In the genomic region with DNA sequence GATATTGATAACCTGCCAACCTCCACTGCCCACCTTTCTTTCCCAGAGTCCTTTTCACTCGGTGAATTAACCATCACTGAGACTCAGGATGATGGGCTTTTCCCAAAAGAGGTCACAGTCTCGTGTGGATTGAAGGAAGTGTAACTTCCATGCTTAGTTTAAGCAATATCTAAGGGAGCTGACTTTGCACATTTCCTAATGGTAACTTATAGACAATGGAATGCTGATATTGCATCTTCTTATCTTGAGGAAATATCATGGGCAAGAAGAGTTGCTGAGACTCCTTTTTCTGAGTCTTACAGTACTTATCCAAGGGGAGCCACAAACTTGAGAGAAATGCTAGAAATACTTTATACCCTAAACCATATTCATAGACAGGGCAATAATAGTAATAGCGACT, we compare ENCODE assay signal across 3 cellular contexts.
A peak's percentile ranks its signal among the peaks of the same experiment; 100 is the strongest.
TF ChIP-seq lines count a peak whose summit lies in the region.

No MANE protein-coding gene starts in this region.

TF ChIP-seq in HepG2, 621 proteins besides CTCF, POLR2A, EP300 and RAD21 (continues in another document):
- no peak for TF ChIP-seq RFX5 (IDR thresholded peaks at IDR 0.05; ENCODE audit: low read depth, low read length)
- TF ChIP-seq ZNF510 (CRISPR knock-in tag; IDR thresholded peaks at IDR 0.05; ENCODE audit: low read depth) = no peak
- TF ChIP-seq MAFK (conservative IDR thresholded peaks at IDR 0.05 in 1 of 2, IDR thresholded peaks at IDR 0.05 in 1 of 2; ENCODE audit: low read length in 2 of 2) = peak; percentile 74 to 83
- TF ChIP-seq, protein P1, sequence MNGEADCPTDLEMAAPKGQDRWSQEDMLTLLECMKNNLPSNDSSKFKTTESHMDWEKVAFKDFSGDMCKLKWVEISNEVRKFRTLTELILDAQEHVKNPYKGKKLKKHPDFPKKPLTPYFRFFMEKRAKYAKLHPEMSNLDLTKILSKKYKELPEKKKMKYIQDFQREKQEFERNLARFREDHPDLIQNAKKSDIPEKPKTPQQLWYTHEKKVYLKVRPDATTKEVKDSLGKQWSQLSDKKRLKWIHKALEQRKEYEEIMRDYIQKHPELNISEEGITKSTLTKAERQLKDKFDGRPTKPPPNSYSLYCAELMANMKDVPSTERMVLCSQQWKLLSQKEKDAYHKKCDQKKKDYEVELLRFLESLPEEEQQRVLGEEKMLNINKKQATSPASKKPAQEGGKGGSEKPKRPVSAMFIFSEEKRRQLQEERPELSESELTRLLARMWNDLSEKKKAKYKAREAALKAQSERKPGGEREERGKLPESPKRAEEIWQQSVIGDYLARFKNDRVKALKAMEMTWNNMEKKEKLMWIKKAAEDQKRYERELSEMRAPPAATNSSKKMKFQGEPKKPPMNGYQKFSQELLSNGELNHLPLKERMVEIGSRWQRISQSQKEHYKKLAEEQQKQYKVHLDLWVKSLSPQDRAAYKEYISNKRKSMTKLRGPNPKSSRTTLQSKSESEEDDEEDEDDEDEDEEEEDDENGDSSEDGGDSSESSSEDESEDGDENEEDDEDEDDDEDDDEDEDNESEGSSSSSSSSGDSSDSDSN (CRISPR knock-in tag; IDR thresholded peaks at IDR 0.05) = no peak
- TF ChIP-seq, protein P2, sequence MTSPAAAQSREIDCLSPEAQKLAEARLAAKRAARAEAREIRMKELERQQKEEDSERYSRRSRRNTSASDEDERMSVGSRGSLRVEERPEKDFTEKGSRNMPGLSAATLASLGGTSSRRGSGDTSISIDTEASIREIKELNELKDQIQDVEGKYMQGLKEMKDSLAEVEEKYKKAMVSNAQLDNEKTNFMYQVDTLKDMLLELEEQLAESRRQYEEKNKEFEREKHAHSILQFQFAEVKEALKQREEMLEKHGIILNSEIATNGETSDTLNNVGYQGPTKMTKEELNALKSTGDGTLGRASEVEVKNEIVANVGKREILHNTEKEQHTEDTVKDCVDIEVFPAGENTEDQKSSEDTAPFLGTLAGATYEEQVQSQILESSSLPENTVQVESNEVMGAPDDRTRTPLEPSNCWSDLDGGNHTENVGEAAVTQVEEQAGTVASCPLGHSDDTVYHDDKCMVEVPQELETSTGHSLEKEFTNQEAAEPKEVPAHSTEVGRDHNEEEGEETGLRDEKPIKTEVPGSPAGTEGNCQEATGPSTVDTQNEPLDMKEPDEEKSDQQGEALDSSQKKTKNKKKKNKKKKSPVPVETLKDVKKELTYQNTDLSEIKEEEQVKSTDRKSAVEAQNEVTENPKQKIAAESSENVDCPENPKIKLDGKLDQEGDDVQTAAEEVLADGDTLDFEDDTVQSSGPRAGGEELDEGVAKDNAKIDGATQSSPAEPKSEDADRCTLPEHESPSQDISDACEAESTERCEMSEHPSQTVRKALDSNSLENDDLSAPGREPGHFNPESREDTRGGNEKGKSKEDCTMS (CRISPR knock-in tag; conservative IDR thresholded peaks at IDR 0.05) = no peak
- TF ChIP-seq MAFF (IDR thresholded peaks at IDR 0.05; ENCODE audit: low read depth, low read length) = peak; percentile 73
- no peak for TF ChIP-seq ARNTL (CRISPR knock-in tag; IDR thresholded peaks at IDR 0.05)
- TF ChIP-seq ZFP36L1 (CRISPR knock-in tag; IDR thresholded peaks at IDR 0.05) = no peak
- TF ChIP-seq TARDBP (CRISPR knock-in tag; IDR thresholded peaks at IDR 0.05) = no peak
- no peak for TF ChIP-seq ZNF44 (CRISPR knock-in tag; IDR thresholded peaks at IDR 0.05)
- no peak for TF ChIP-seq ATAD3A (CRISPR knock-in tag; IDR thresholded peaks at IDR 0.05)

TF ChIP-seq in IMR-90, 13 proteins besides CTCF, POLR2A, EP300 and RAD21:
- TF ChIP-seq MAZ (IDR thresholded peaks at IDR 0.05; ENCODE audit: borderline replicate concordance, low read depth, low read length) (no peak), MAFK (IDR thresholded peaks at IDR 0.05; ENCODE audit: low read depth, low read length) (peak; percentile 61)

TF ChIP-seq in K562, 482 proteins besides CTCF, POLR2A, EP300 and RAD21:
- TF ChIP-seq C11orf30 (IDR thresholded peaks at IDR 0.05; ENCODE audit: low read depth) = peak; percentile 27; the same call in 1 of the 2 replicates
- TF ChIP-seq, protein P3, sequence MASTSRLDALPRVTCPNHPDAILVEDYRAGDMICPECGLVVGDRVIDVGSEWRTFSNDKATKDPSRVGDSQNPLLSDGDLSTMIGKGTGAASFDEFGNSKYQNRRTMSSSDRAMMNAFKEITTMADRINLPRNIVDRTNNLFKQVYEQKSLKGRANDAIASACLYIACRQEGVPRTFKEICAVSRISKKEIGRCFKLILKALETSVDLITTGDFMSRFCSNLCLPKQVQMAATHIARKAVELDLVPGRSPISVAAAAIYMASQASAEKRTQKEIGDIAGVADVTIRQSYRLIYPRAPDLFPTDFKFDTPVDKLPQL (IDR thresholded peaks at IDR 0.05; ENCODE audit: extremely low read depth, insufficient read length) = no peak
- no peak for TF ChIP-seq SRSF3 (IDR thresholded peaks at IDR 0.05; ENCODE audit: insufficient read depth, low read length)
- no peak for TF ChIP-seq ZNF79 (CRISPR knock-in tag; IDR thresholded peaks at IDR 0.05; ENCODE audit: low read depth)
- TF ChIP-seq ZNF24 (IDR thresholded peaks at IDR 0.05) = no peak
- no peak for TF ChIP-seq RB1 (IDR thresholded peaks at IDR 0.05; ENCODE audit: low read depth)
- peak; percentile 58 for TF ChIP-seq ZNF316 (IDR thresholded peaks at IDR 0.05)
- TF ChIP-seq, protein P4, sequence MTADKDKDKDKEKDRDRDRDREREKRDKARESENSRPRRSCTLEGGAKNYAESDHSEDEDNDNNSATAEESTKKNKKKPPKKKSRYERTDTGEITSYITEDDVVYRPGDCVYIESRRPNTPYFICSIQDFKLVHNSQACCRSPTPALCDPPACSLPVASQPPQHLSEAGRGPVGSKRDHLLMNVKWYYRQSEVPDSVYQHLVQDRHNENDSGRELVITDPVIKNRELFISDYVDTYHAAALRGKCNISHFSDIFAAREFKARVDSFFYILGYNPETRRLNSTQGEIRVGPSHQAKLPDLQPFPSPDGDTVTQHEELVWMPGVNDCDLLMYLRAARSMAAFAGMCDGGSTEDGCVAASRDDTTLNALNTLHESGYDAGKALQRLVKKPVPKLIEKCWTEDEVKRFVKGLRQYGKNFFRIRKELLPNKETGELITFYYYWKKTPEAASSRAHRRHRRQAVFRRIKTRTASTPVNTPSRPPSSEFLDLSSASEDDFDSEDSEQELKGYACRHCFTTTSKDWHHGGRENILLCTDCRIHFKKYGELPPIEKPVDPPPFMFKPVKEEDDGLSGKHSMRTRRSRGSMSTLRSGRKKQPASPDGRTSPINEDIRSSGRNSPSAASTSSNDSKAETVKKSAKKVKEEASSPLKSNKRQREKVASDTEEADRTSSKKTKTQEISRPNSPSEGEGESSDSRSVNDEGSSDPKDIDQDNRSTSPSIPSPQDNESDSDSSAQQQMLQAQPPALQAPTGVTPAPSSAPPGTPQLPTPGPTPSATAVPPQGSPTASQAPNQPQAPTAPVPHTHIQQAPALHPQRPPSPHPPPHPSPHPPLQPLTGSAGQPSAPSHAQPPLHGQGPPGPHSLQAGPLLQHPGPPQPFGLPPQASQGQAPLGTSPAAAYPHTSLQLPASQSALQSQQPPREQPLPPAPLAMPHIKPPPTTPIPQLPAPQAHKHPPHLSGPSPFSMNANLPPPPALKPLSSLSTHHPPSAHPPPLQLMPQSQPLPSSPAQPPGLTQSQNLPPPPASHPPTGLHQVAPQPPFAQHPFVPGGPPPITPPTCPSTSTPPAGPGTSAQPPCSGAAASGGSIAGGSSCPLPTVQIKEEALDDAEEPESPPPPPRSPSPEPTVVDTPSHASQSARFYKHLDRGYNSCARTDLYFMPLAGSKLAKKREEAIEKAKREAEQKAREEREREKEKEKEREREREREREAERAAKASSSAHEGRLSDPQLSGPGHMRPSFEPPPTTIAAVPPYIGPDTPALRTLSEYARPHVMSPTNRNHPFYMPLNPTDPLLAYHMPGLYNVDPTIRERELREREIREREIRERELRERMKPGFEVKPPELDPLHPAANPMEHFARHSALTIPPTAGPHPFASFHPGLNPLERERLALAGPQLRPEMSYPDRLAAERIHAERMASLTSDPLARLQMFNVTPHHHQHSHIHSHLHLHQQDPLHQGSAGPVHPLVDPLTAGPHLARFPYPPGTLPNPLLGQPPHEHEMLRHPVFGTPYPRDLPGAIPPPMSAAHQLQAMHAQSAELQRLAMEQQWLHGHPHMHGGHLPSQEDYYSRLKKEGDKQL (CRISPR knock-in tag; IDR thresholded peaks at IDR 0.05; ENCODE audit: borderline replicate concordance) = no peak
- TF ChIP-seq RUNX1 (IDR thresholded peaks at IDR 0.05; ENCODE audit: low read depth) = no peak
- TF ChIP-seq ZNF239 (CRISPR knock-in tag; IDR thresholded peaks at IDR 0.05) = no peak
- peak; percentile 47; the same call in 1 of the 2 replicates for TF ChIP-seq MAFG (tag; conservative IDR thresholded peaks at IDR 0.05)
- no peak for TF ChIP-seq TAF1 (IDR thresholded peaks at IDR 0.05; ENCODE audit: control insufficient read depth, extremely low read depth, insufficient read depth, low read length, severe bottlenecking)
